ENCODE assay signal across 22 cellular contexts in genomic region chr12:7441216-7441615, GRCh38. TPM values are rescaled to one million over a fixed set of nuclear protein-coding genes. Genes with fewer than 3 reads are reported as not detected.
DNase-seq lines count a peak whose midpoint lies in the region; ATAC-seq and TF ChIP-seq lines count a peak whose summit lies in the region.
"Had no signal": no experiment of that assay in that cellular context is flagged by ENCODE, and none has a peak within 500 bp of the region (broad histone marks: within the 10 kb centered on the region; RNA-seq: fewer than 3 reads in every experiment).

No MANE protein-coding gene starts in this region.

- no peak overlapping the region for H3K4me2 ChIP-seq in hepatocyte

- no peak overlapping the region for H3K27ac Mint-ChIP-seq in osteocyte (ENCODE audit: unreplicated experiment)

- H4K20me1 ChIP-seq in hepatocyte (ENCODE audit: insufficient read depth, poor library complexity, severe bottlenecking), result no peaks in the 10 kb centered on the region

- no peak overlapping the region for H3K27ac ChIP-seq in hepatocyte
- H3K27ac ChIP-seq: HL-60, SJCRH30 had no signal

- H3K9me3 ChIP-seq in hepatocyte (ENCODE audit: low read depth), result no peaks in the 10 kb centered on the region
- H3K9me3 ChIP-seq: BE2C, SJCRH30 had no signal

- H3K4me1 Mint-ChIP-seq in osteocyte (ENCODE audit: unreplicated experiment), result peaks cover 5% of the 10 kb centered on the region

- peaks cover 2% of the 10 kb centered on the region for H3K36me3 Mint-ChIP-seq in osteocyte (ENCODE audit: unreplicated experiment)

- H3K27me3 ChIP-seq in hepatocyte, result no peaks in the 10 kb centered on the region
- H3K27me3 ChIP-seq: SJCRH30 had no signal

- peak overlapping the region; percentile 38 for H3K4me3 Mint-ChIP-seq in osteocyte (ENCODE audit: unreplicated experiment)

- no peaks in the 10 kb centered on the region for H3K4me1 ChIP-seq in hepatocyte (ENCODE audit: insufficient read depth)
- H3K4me1 ChIP-seq: BE2C, SJCRH30 had no signal

- peaks cover 3% of the 10 kb centered on the region for H3K27me3 Mint-ChIP-seq in osteocyte (ENCODE audit: unreplicated experiment)

- 100% methylated on average over 1 of the region's 1 CpG for WGBS in hepatocyte (ENCODE audit: low lambda C conversion rate, missing lambda C conversion rate)

- no peaks in the 10 kb centered on the region for H3K79me2 ChIP-seq in hepatocyte

- ATAC-seq in HG03039 (IDR thresholded peaks at IDR 0.05; ENCODE audit: unreplicated experiment), result no peak
- ATAC-seq: HepG2, K562 had no signal

- H3K4me3 ChIP-seq in AG10803 (ENCODE audit: low read length), result no peak overlapping the region
- H3K4me3 ChIP-seq in fibroblast of mammary gland (ENCODE audit: control insufficient read depth, low read depth, low read length), result no peak overlapping the region
- no peak overlapping the region for H3K4me3 ChIP-seq in foreskin fibroblast (ENCODE audit: low read depth in 1 of 2, low read length in 2 of 2)
- no peak overlapping the region for H3K4me3 ChIP-seq in hepatocyte
- H3K4me3 ChIP-seq: SJCRH30 had no signal

- peaks cover 12% of the 10 kb centered on the region for H3K9me3 Mint-ChIP-seq in osteocyte (ENCODE audit: unreplicated experiment)

- peak; percentile 4 for DNase-seq in AG10803 (ENCODE audit: low read depth)
- DNase-seq in LHCN-M2 (ENCODE audit: low read depth), result peak; percentile 66
- peak; percentile 12 for DNase-seq in fibroblast of mammary gland (ENCODE audit: low read depth)
- no peak for DNase-seq in osteocyte (ENCODE audit: extremely low spot score, unreplicated experiment)
- no peak for DNase-seq in foreskin fibroblast
- DNase-seq in hepatocyte (ENCODE audit: low spot score), result no peak
- DNase-seq: BE2C, DMS79, GOT3, HCEC 1CT, MM.1S, NCI-H1048, NCI-H1417 treated with DMSO at 0.1 percent for 48 hours, NCI-H187, NCI-H446, NCI-H526, SJCRH30 had no signal

- H3K9me2 ChIP-seq in hepatocyte (replicated peaks; ENCODE audit: insufficient read depth), result no peaks in the 10 kb centered on the region

- H3K36me3 ChIP-seq in hepatocyte (replicated peaks; ENCODE audit: insufficient read depth, low read depth), result no peaks in the 10 kb centered on the region
- H3K36me3 ChIP-seq: BE2C, SJCRH30 had no signal

- no peak overlapping the region for H2AFZ ChIP-seq in hepatocyte

- TF ChIP-seq CTCF in AG10803 (conservative IDR thresholded peaks at IDR 0.05; ENCODE audit: low read length), result no peak
- TF ChIP-seq CTCF in fibroblast of mammary gland (conservative IDR thresholded peaks at IDR 0.05; ENCODE audit: control insufficient read depth, insufficient read depth, low read depth, low read length), result no peak
- no peak for TF ChIP-seq CTCF in osteocyte (IDR thresholded peaks at IDR 0.05)
- no peak for TF ChIP-seq CTCF in foreskin fibroblast (IDR thresholded peaks at IDR 0.05; ENCODE audit: low read depth, low read length)
- no peak for TF ChIP-seq CTCF in hepatocyte (IDR thresholded peaks at IDR 0.05; ENCODE audit: poor library complexity)

RNA-seq across cellular contexts. Expression of gene CD163L1, which starts 2.7 kb away (rescaled TPM):
- 3.7 and 11.2 TPM in 2 replicates for total RNA-seq in LHCN-M2 (2014; rRNA removed)
- polyA plus RNA-seq in LHCN-M2 (2012), result 4.3 TPM
- total RNA-seq in osteocyte, result 1.8 TPM in 2 replicates
- 0.84 and 1.7 TPM in 2 replicates for total RNA-seq in hepatocyte
- 0.71 TPM in 1 of 2 replicates, not detected in the other for polyA plus RNA-seq in hepatocyte
- total RNA-seq: OCI-LY7 had no signal

Comparison
In these comparisons a context has a peak if more than half of its experiments do, and no peak if none do; other contexts are left out.
1. DNase-seq: peak in AG10803 (single experiment), LHCN-M2 (single experiment) and fibroblast of mammary gland (single experiment); none in osteocyte (single experiment), foreskin fibroblast (0 of 2) and hepatocyte (single experiment).